In genomic region chr3:101303836-101304235, GRCh38 we compare ENCODE assay signal across 26 cellular contexts. TPM values are rescaled to one million over a fixed set of nuclear protein-coding genes. Genes with fewer than 3 reads are reported as not detected.
"Had no signal": no experiment of that assay in that cellular context is flagged by ENCODE, and none has a peak within 500 bp of the region (broad histone marks: within the 10 kb centered on the region; RNA-seq: fewer than 3 reads in every experiment).

No MANE protein-coding gene starts in this region.

- H3K4me3 ChIP-seq: colonic mucosa, gastroesophageal sphincter, heart left ventricle, hepatocyte, lung, prostate gland, right atrium auricular region, smooth muscle cell, stomach, thyroid gland, vagina had no signal

- H2AFZ ChIP-seq: hepatocyte had no signal

- H3K27ac ChIP-seq: colonic mucosa, gastroesophageal sphincter, heart left ventricle, hepatocyte, prostate gland, right atrium auricular region, stomach, thyroid gland, vagina had no signal

- DNase-seq: colonic mucosa; effector CD8-positive, alpha-beta T cell; endodermal cell; erythroblast; heart left ventricle; kidney; mesendoderm; naive thymus-derived CD8-positive, alpha-beta T cell; nephron progenitor cell; nucleus accumbens; stimulated activated CD4-positive, alpha-beta T cell treated with anti-CD3 and anti-CD28 coated beads, Interleukin-12 subunit alpha, Interleukin-12 subunit beta, amount 100 ng/mL, for 4 hours; stimulated activated CD4-positive, alpha-beta T cell treated with anti-CD3 and anti-CD28 coated beads, Interleukin-1b, Interleukin-23, amount 100 ng/mL, for 48 hours; stimulated activated CD4-positive, alpha-beta T cell treated with anti-CD3 and anti-CD28 coated beads, Interleukin-4, amount 100 ng/mL, for 1 hour; stimulated activated naive CD4-positive, alpha-beta T cell treated with Interleukin-2 at 50 U/mL for 16 hours; stomach; thyroid gland; trophoblast cell had no signal

- H3K4me3 Mint-ChIP-seq: dendritic cell treated with granulocyte-macrophage colony-stimulating factor and Interleukin-4, amounts not matched to agents 40 ng/mL and 50 ng/mL, for 4 days; endodermal cell; naive thymus-derived CD8-positive, alpha-beta T cell; nephron progenitor cell had no signal

- H3K9me3 ChIP-seq: colonic mucosa, prostate gland, thyroid gland had no signal

- H3K79me2 ChIP-seq: hepatocyte had no signal

- H3K4me2 ChIP-seq: hepatocyte, smooth muscle cell had no signal

- H3K27me3 ChIP-seq: colonic mucosa, gastroesophageal sphincter, heart left ventricle, hepatocyte, right atrium auricular region, stomach, thyroid gland, vagina had no signal

- H3K4me1 Mint-ChIP-seq: naive thymus-derived CD8-positive, alpha-beta T cell; nephron progenitor cell; stimulated activated effector memory CD8-positive, alpha-beta T cell treated with anti-CD3 and anti-CD28 coated beads, Interleukin-12 subunit alpha, Interleukin-12 subunit beta, amount 100 ng/mL, for 72 hours had no signal

- H3K27me3 Mint-ChIP-seq: dendritic cell treated with granulocyte-macrophage colony-stimulating factor and Interleukin-4, amounts not matched to agents 40 ng/mL and 50 ng/mL, for 4 days; naive thymus-derived CD8-positive, alpha-beta T cell had no signal

- H3K27ac Mint-ChIP-seq: dendritic cell treated with granulocyte-macrophage colony-stimulating factor and Interleukin-4, amounts not matched to agents 40 ng/mL and 50 ng/mL, for 4 days; endodermal cell; nephron progenitor cell; stimulated activated effector memory CD8-positive, alpha-beta T cell treated with anti-CD3 and anti-CD28 coated beads, Interleukin-12 subunit alpha, Interleukin-12 subunit beta, amount 100 ng/mL, for 72 hours had no signal

- H3K36me3 ChIP-seq: colonic mucosa, gastroesophageal sphincter, heart left ventricle, prostate gland, right atrium auricular region, thyroid gland, vagina had no signal

- H3K36me3 Mint-ChIP-seq: stimulated activated effector memory CD8-positive, alpha-beta T cell treated with anti-CD3 and anti-CD28 coated beads, Interleukin-12 subunit alpha, Interleukin-12 subunit beta, amount 100 ng/mL, for 72 hours had no signal

- H3K4me1 ChIP-seq: colonic mucosa, gastroesophageal sphincter, heart left ventricle, prostate gland, right atrium auricular region, stomach, thyroid gland, vagina had no signal

RNA-seq across cellular contexts. Expression of gene IMPG2, which starts 16.5 kb away (rescaled TPM):
- polyA plus RNA-seq: hepatocyte had no signal
